22 cellular contexts compared by ENCODE assay signal in the genomic region with DNA sequence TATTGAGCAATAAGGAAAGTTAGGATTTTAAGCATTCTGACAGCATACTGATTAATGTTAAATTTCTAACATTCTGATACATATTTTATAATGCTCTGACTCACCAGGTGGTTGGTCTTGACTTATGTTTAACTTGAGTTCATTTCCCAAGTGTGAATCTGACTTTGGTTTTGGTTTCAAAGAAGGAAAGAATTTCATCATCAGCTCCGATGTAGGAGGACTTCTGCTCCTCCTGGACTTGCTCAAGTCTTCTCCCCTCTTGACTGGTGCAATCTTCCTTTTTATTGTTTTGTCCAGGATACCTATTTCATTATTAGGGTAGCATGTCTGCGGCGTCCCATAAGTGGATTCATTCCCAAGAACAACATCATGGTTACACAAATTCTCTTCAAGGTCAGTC.
DNase-seq lines count a peak whose midpoint lies in the region; ATAC-seq and TF ChIP-seq lines count a peak whose summit lies in the region.
"Had no signal": no experiment of that assay in that cellular context is flagged by ENCODE, and none has a peak within 500 bp of the region (broad histone marks: within the 10 kb centered on the region; RNA-seq: fewer than 3 reads in every experiment).

No MANE protein-coding gene starts in this region.

- TF ChIP-seq CTCF in AG09309 (IDR thresholded peaks at IDR 0.05; ENCODE audit: control insufficient read depth, insufficient read depth, low read depth, low read length, missing control alignments) (no peak), PC-3 (conservative IDR thresholded peaks at IDR 0.05; ENCODE audit: low read depth, low read length) (no peak), fibroblast of pulmonary artery (IDR thresholded peaks at IDR 0.05; ENCODE audit: low read length, missing control alignments) (no peak), WERI-Rb-1 (IDR thresholded peaks at IDR 0.05; ENCODE audit: low read depth, low read length) (no peak)

- H4K20me1 ChIP-seq in GM23248 (ENCODE audit: insufficient read depth) = no peaks in the 10 kb centered on the region
- no peaks in the 10 kb centered on the region for H4K20me1 ChIP-seq in PC-3 (ENCODE audit: low read length)

- H3K27me3 ChIP-seq in GM23248 (replicated peaks; ENCODE audit: insufficient read depth) (no peaks in the 10 kb centered on the region), PC-3 (ENCODE audit: low read length) (no peaks in the 10 kb centered on the region), WERI-Rb-1 (ENCODE audit: insufficient read depth, low read depth, severe bottlenecking) (no peaks in the 10 kb centered on the region)
- H3K27me3 ChIP-seq: left lung had no signal

- DNase-seq in AG09309 (ENCODE audit: low read depth) (peak; percentile 43), GM23248 (peak; percentile 48), PC-3 (peak; percentile 52), fibroblast of pulmonary artery (ENCODE audit: low read depth) (peak; percentile 18), GM19238 (ENCODE audit: insufficient read length, low spot score) (no peak), WERI-Rb-1 (no peak)
- DNase-seq in activated naive CD4-positive, alpha-beta T cell treated with Interleukin-2 at 50 U/mL for 16 hours = no peak
- DNase-seq: activated CD8-positive, alpha-beta T cell treated with anti-CD3 and anti-CD28 coated beads for 36 hours; activated naive CD4-positive, alpha-beta T cell; aorta; cerebellar nuclear complex; DMS153; effector CD4-positive, alpha-beta T cell; H7; left lung; NCI-H1694 treated with DMSO at 0.1 percent for 48 hours; NCI-H2227 treated with DMSO at 0.1 percent for 48 hours; nephron progenitor cell; T1000 had no signal

- H3K4me1 ChIP-seq in GM23248 (ENCODE audit: insufficient read depth) (no peaks in the 10 kb centered on the region), PC-3 (ENCODE audit: insufficient read depth, low read length) (peaks cover 9% of the 10 kb centered on the region)
- H3K4me1 ChIP-seq: left lung had no signal

- H3K4me2 ChIP-seq in GM23248 (ENCODE audit: unreplicated experiment) = no peak overlapping the region
- no peak overlapping the region for H3K4me2 ChIP-seq in PC-3 (ENCODE audit: low read length)

- POLR2A ChIA-PET in PC-3 (lab: Charles Lee; ENCODE audit: unreplicated experiment) = no interaction called here

- H3K9ac ChIP-seq in GM23248 (no peak overlapping the region), PC-3 (ENCODE audit: low read length) (no peak overlapping the region)

- H3F3A ChIP-seq in GM23248 (ENCODE audit: insufficient read depth) (no peaks in the 10 kb centered on the region), PC-3 (ENCODE audit: low read length, unreplicated experiment) (no peaks in the 10 kb centered on the region)

- H3K36me3 ChIP-seq in GM23248 (ENCODE audit: low read depth) = no peaks in the 10 kb centered on the region
- H3K36me3 ChIP-seq in PC-3 (ENCODE audit: low read depth, low read length) = peaks cover 31% of the 10 kb centered on the region; the same call in 1 of the 2 replicates
- H3K36me3 ChIP-seq in WERI-Rb-1 = peaks cover 77% of the 10 kb centered on the region

- intact Hi-C loops in PC-3 (cut with micrococcal nuclease) = no loop called here

- H3K9me2 ChIP-seq in GM23248 (ENCODE audit: insufficient read depth) (no peaks in the 10 kb centered on the region), PC-3 (replicated peaks; ENCODE audit: low read length) (no peaks in the 10 kb centered on the region)

- no peak overlapping the region for H3K27ac ChIP-seq in GM23248
- no peak overlapping the region for H3K27ac ChIP-seq in PC-3 (ENCODE audit: low read length)
- no peak overlapping the region for H3K27ac ChIP-seq in WERI-Rb-1
- H3K27ac ChIP-seq: left lung had no signal

- H3K4me3 ChIP-seq in AG09309 (ENCODE audit: control insufficient read depth, low read depth, low read length) (no peak overlapping the region), GM23248 (no peak overlapping the region), PC-3 (ENCODE audit: low read length) (no peak overlapping the region), fibroblast of pulmonary artery (replicated peaks; ENCODE audit: low read depth, low read length) (no peak overlapping the region), WERI-Rb-1 (ENCODE audit: low read depth, low read length) (no peak overlapping the region)
- H3K4me3 ChIP-seq: left lung had no signal

- 76 to 79% methylated on average over 3 of the region's 3 CpGs for WGBS in GM23248 (ENCODE audit: low coverage in 1 of 2, low lambda C conversion rate in 2 of 2, missing lambda C conversion rate in 2 of 2), 2 experiments

- H2AFZ ChIP-seq in GM23248 (no peak overlapping the region), PC-3 (ENCODE audit: low read length) (no peak overlapping the region)

- BruUV-seq in PC-3 (replicated peaks; lab: Mats Ljungman, UMichigan) = no TSS peak

- CTCF ChIA-PET in PC-3 (lab: Charles Lee) = no interaction called here

- H3K79me2 ChIP-seq in GM23248 (ENCODE audit: insufficient read depth) (no peaks in the 10 kb centered on the region), PC-3 (ENCODE audit: low read length) (no peaks in the 10 kb centered on the region)

- in situ Hi-C loops in GM23248 (cut with MboI) = no loop called here

- ATAC-seq in PC-3 (peak; percentile 29), HG02678 (IDR thresholded peaks at IDR 0.05; ENCODE audit: unreplicated experiment) (no peak)
- ATAC-seq: activated CD8-positive, alpha-beta T cell treated with anti-CD3 and anti-CD28 coated beads for 36 hours; esophagus mucosa; left lung; SK-N-SH treated with all-trans-retinoic acid at 6 μM for 48 hours had no signal

- H3K9me3 ChIP-seq in GM23248 (ENCODE audit: low read depth) = no peaks in the 10 kb centered on the region
- H3K9me3 ChIP-seq in PC-3 (ENCODE audit: low read length) = no peaks in the 10 kb centered on the region
- no peaks in the 10 kb centered on the region for H3K9me3 ChIP-seq in WERI-Rb-1 (ENCODE audit: severe bottlenecking)
- H3K9me3 ChIP-seq: left lung had no signal

Comparison
In these comparisons a context has a peak if more than half of its experiments do, and no peak if none do; other contexts are left out.
1. DNase-seq: peak in AG09309 (single experiment), GM23248 (single experiment), PC-3 (single experiment) and fibroblast of pulmonary artery (single experiment); none in activated naive CD4-positive, alpha-beta T cell treated with Interleukin-2 at 50 U/mL for 16 hours (single experiment), GM19238 (single experiment) and WERI-Rb-1 (single experiment).